ENCODE assay signal across 10 cellular contexts in the genomic region with DNA sequence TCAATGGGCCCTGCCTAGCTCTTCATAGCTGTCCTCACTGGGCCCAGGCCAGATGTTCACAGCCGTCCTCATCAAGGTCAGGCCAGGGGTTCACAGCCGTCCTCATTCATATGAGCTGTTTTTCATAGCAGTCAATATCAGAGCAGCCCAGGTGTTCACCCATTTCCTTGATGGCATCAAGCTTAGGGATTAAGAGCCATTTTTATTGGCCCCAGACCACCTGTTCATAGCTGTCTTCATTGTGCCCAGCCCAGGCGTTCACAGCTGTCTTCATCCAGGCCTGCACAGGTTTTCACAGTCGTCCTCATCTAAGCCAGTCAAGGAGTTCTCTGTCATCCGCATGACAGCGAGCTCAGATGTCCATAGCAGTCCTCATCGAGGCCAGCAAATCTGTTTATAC. TPM values are rescaled to one million over a fixed set of nuclear protein-coding genes. Genes with fewer than 3 reads are reported as not detected.
"Had no signal": no experiment of that assay in that cellular context is flagged by ENCODE, and none has a peak within 500 bp of the region (broad histone marks: within the 10 kb centered on the region; RNA-seq: fewer than 3 reads in every experiment).

No MANE protein-coding gene starts in this region.

- H3K4me2 ChIP-seq: KMS-11 had no signal

- H3K9ac ChIP-seq: KMS-11 had no signal

- H3K9me3 Mint-ChIP-seq: IgD-negative memory B cell had no signal

- H3K4me3 ChIP-seq: K562 had no signal

- H3K27ac ChIP-seq: HL-60, KMS-11 had no signal

- ATAC-seq: HepG2, K562 had no signal

- DNase-seq: IMR-90, KBM-7, KG1 had no signal

- H3K27ac Mint-ChIP-seq: IgD-negative memory B cell had no signal

- H3K4me3 Mint-ChIP-seq: IgD-negative memory B cell had no signal

RNA-seq across cellular contexts. Expression of gene FRG2B, which starts 9.4 kb away (rescaled TPM):
- total RNA-seq: HepG2, HT-29, HT1080, IMR-90, K562 had no signal
- polyA plus RNA-seq: HepG2, IgD-negative memory B cell, IMR-90, K562 had no signal

RNA-seq across cellular contexts. Expression of gene SYCE1, which starts 51.8 kb away (rescaled TPM):
- total RNA-seq: HepG2, HT-29, IMR-90, K562 had no signal
- polyA plus RNA-seq: HepG2, IgD-negative memory B cell, IMR-90, K562 had no signal
